10 cellular contexts compared by ENCODE assay signal in genomic region chr2:173991857-173992588, GRCh38. TPM values are rescaled to one million over a fixed set of nuclear protein-coding genes. Genes with fewer than 3 reads are reported as not detected.
DNase-seq lines count a peak whose midpoint lies in the region; ATAC-seq and TF ChIP-seq lines count a peak whose summit lies in the region.
"Had no signal": no experiment of that assay in that cellular context is flagged by ENCODE, and none has a peak within 500 bp of the region (broad histone marks: within the 10 kb centered on the region; RNA-seq: fewer than 3 reads in every experiment).

No MANE protein-coding gene starts in this region.

- peak; percentile 61 for DNase-seq in left lobe of liver (ENCODE audit: low spot score)
- DNase-seq in suprapubic skin (ENCODE audit: low spot score in 2 of 2): peak; percentile 93 to 94
- no peak for DNase-seq in NCI-H2081 (lab: John Stamatoyannopoulos, UW)
- DNase-seq in CD8-positive, alpha-beta memory T cell: no peak
- DNase-seq in stimulated activated CD4-positive, alpha-beta T cell treated with anti-CD3 and anti-CD28 coated beads, Interleukin-2, amount 100 ng/mL, for 48 hours: no peak
- DNase-seq in LoVo (ENCODE audit: low spot score): no peak
- DNase-seq: activated CD4-positive, alpha-beta T cell treated with anti-CD3 and anti-CD28 coated beads, Interleukin-2, amount 10 ng/mL, durations not matched to agents 7 days and 5 days; DND-41 had no signal

- TF ChIP-seq POLR2A in suprapubic skin (IDR thresholded peaks at IDR 0.05): no peak

- WGBS in suprapubic skin: 20% methylated on average over 5 of the region's 5 CpGs

- peak overlapping the region; percentile 62 for H3K27ac ChIP-seq in suprapubic skin
- H3K27ac ChIP-seq in CD8-positive, alpha-beta memory T cell (ENCODE audit: low read depth, low read length): no peak overlapping the region

- peaks cover 72% of the 10 kb centered on the region for H3K4me1 ChIP-seq in suprapubic skin
- no peaks in the 10 kb centered on the region for H3K4me1 ChIP-seq in CD8-positive, alpha-beta memory T cell (ENCODE audit: insufficient read depth, low read length)

- no peaks in the 10 kb centered on the region for H3K36me3 Mint-ChIP-seq in brain
- H3K36me3 Mint-ChIP-seq in CD8-positive, alpha-beta memory T cell: peaks cover 0 to 5% (median 0%) of the 10 kb centered on the region in 3 donors

- ATAC-seq in HG02885 (IDR thresholded peaks at IDR 0.05; ENCODE audit: poor library complexity, unreplicated experiment) (peak; percentile 10), left lobe of liver (peak; percentile 61)

- TF ChIP-seq CTCF in brain (conservative IDR thresholded peaks at IDR 0.05) (no peak), suprapubic skin (IDR thresholded peaks at IDR 0.05) (no peak)

- H3K4me3 ChIP-seq in suprapubic skin: no peak overlapping the region
- H3K4me3 ChIP-seq in CD8-positive, alpha-beta memory T cell (ENCODE audit: low read length): no peak overlapping the region

- H3K27ac Mint-ChIP-seq in brain: peak overlapping the region in 4 of 5 experiments; percentile 32 to 85 (median 64)
- no peak overlapping the region for H3K27ac Mint-ChIP-seq in CD8-positive, alpha-beta memory T cell
- H3K27ac Mint-ChIP-seq: activated CD4-positive, alpha-beta T cell treated with anti-CD3 and anti-CD28 coated beads, Interleukin-2, amount 10 ng/mL, durations not matched to agents 7 days and 5 days had no signal

- H3K27me3 ChIP-seq in suprapubic skin: no peaks in the 10 kb centered on the region
- H3K27me3 ChIP-seq in CD8-positive, alpha-beta memory T cell (ENCODE audit: insufficient read depth, low read length, poor library complexity, severe bottlenecking): no peaks in the 10 kb centered on the region

- H3K4me3 Mint-ChIP-seq in brain: peak overlapping the region in 3 of 5 experiments; percentile 18 to 58 (median 23)
- no peak overlapping the region for H3K4me3 Mint-ChIP-seq in CD8-positive, alpha-beta memory T cell
- H3K4me3 Mint-ChIP-seq: activated CD4-positive, alpha-beta T cell treated with anti-CD3 and anti-CD28 coated beads, Interleukin-2, amount 10 ng/mL, durations not matched to agents 7 days and 5 days had no signal

- POLR2A ChIA-PET in CD8-positive, alpha-beta memory T cell (lab: Charles Lee): no interaction called here

- peaks cover 41% of the 10 kb centered on the region for H3K4me1 Mint-ChIP-seq in brain
- H3K4me1 Mint-ChIP-seq in CD8-positive, alpha-beta memory T cell: peaks cover 5 to 11% (median 10%) of the 10 kb centered on the region in 3 donors

- no peaks in the 10 kb centered on the region for H3K9me3 ChIP-seq in suprapubic skin
- H3K9me3 ChIP-seq in CD8-positive, alpha-beta memory T cell (ENCODE audit: low read length): no peaks in the 10 kb centered on the region

- no peak for TF ChIP-seq EP300 in suprapubic skin (IDR thresholded peaks at IDR 0.05)

- peaks cover 0 to 5% (median 0%) of the 10 kb centered on the region in 5 experiments for H3K9me3 Mint-ChIP-seq in brain
- no peaks in the 10 kb centered on the region for H3K9me3 Mint-ChIP-seq in CD8-positive, alpha-beta memory T cell
- H3K9me3 Mint-ChIP-seq: activated CD4-positive, alpha-beta T cell treated with anti-CD3 and anti-CD28 coated beads, Interleukin-2, amount 10 ng/mL, durations not matched to agents 7 days and 5 days had no signal

- CTCF ChIA-PET in CD8-positive, alpha-beta memory T cell (lab: Charles Lee): no interaction called here

- H3K27me3 Mint-ChIP-seq in brain: no peaks in the 10 kb centered on the region
- H3K27me3 Mint-ChIP-seq in CD8-positive, alpha-beta memory T cell: peaks cover 13 to 19% of the 10 kb centered on the region in 2 donors

- no peaks in the 10 kb centered on the region for H3K36me3 ChIP-seq in suprapubic skin
- no peaks in the 10 kb centered on the region for H3K36me3 ChIP-seq in CD8-positive, alpha-beta memory T cell (ENCODE audit: insufficient read depth, low read length)

RNA-seq across cellular contexts. Expression of gene SP3, which starts 26.9 kb away (rescaled TPM):
- polyA plus RNA-seq in brain (ENCODE audit: insufficient read depth, low read depth, low replicate concordance): 21.2 TPM
- 31.7 TPM for total RNA-seq in left lobe of liver
- 100 to 1,000 TPM in 3 of 4 donors, 10 to 100 TPM in 1; 99.6 to 151 (median 113) TPM for total RNA-seq in suprapubic skin
- 10 to 100 TPM; 93.0 to 98.4 TPM for total RNA-seq in CD8-positive, alpha-beta memory T cell
- 61.0 TPM for polyA plus RNA-seq in CD8-positive, alpha-beta memory T cell

Comparison
In these comparisons a context has a peak if more than half of its experiments do, and no peak if none do; other contexts are left out.
1. H3K27ac Mint-ChIP-seq: peak in brain (4 of 5); none in CD8-positive, alpha-beta memory T cell (0 of 8).
2. H3K4me3 Mint-ChIP-seq: peak in brain (3 of 5); none in CD8-positive, alpha-beta memory T cell (0 of 7).
3. DNase-seq: peak in left lobe of liver (single experiment) and suprapubic skin (2 of 2); none in NCI-H2081 (0 of 2), CD8-positive, alpha-beta memory T cell (0 of 5), stimulated activated CD4-positive, alpha-beta T cell treated with anti-CD3 and anti-CD28 coated beads, Interleukin-2, amount 100 ng/mL, for 48 hours (0 of 2) and LoVo (single experiment).